9 cellular contexts compared by ENCODE assay signal in the genomic region with DNA sequence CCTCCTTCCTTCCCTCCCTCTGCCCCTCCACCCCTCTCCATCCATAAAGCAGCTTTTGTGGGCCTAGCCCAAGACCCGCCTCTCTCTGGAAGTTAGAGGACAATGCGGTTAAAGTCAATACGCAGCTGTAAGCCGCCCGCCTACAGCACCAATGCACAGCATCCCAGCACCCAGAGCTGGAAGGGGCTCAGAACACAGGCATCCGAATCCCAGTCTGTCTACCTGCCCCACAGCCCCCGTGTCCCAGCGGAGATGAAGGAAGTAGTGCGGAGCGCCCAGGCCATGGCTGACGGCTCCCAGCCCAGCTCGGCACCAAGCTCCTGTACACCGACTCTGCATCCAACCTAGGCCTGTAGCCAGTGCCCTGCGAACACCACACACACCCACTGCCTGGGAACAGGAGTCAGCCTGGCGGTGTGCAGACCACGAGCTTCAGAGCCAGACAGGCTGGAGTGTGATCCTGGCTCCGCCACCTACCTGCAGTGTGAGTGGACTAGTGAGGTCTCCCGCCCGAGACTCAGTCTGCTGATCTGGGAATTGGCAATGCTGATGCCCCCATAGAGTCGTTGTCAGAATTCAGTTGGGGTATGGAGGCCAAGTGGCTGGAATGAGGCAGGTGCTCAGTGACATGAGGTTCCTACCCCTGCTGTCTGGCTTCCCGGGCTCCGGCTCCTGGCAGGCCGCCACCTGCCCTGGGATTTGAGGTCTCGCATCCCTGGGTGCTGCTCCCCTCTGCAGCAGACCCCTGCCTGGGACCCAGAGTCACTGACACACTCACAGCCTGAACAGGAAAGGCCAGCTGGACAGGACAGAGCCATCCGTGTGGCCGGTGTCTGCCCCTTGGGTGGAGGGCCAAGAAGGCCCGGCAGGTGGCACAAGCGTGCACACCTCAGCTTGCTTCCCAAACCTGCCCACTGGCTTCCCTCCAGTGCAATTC. TPM values are rescaled to one million over a fixed set of nuclear protein-coding genes. Genes with fewer than 3 reads are reported as not detected.
DNase-seq lines count a peak whose midpoint lies in the region; ATAC-seq, FAIRE-seq and TF ChIP-seq lines count a peak whose summit lies in the region.
"Had no signal": no experiment of that assay in that cellular context is flagged by ENCODE, and none has a peak within 500 bp of the region (broad histone marks: within the 10 kb centered on the region; RNA-seq: fewer than 3 reads in every experiment).

No MANE protein-coding gene starts in this region.

- H3K36me3 ChIP-seq in GM12878 (ENCODE audit: control insufficient read depth in 2 of 2, insufficient read depth in 2 of 2, low read length in 1 of 2) = no peaks in the 10 kb centered on the region

- H3K4me1 ChIP-seq in GM12878 (ENCODE audit: control insufficient read depth, insufficient read depth, low read length) = no peaks in the 10 kb centered on the region

- H3K27ac ChIP-seq in 22Rv1 = no peak overlapping the region
- no peak overlapping the region for H3K27ac ChIP-seq in GM12878 (ENCODE audit: control insufficient read depth, insufficient read depth)

- TF ChIP-seq EP300 in GM12878 (IDR thresholded peaks at IDR 0.05; ENCODE audit: borderline replicate concordance in 1 of 2, control insufficient read depth in 1 of 2, low read depth in 2 of 2, low read length in 2 of 2) = no peak

- 59% methylated on average over 28 of the region's 28 CpGs for WGBS in GM12878 (ENCODE audit: insufficient coverage, insufficient replicate concordance, low lambda C conversion rate, missing lambda C conversion rate)

- in situ Hi-C loops in GM13977 (cut with MboI; ENCODE audit: low pct_unique_long_range_greater_than_20kb, low sequenced_read_pairs, unreplicated experiment) (no loop called here), GM12878 (cut with MboI) (no loop called here)

- H3K9ac ChIP-seq in GM12878 (ENCODE audit: control insufficient read depth, insufficient read depth, low read length) = no peak overlapping the region

- H3K9me3 ChIP-seq in GM12878 (replicated peaks; ENCODE audit: control insufficient read depth, insufficient read depth, low read length) = no peaks in the 10 kb centered on the region

- TF ChIP-seq RAD21 in GM12878 (IDR thresholded peaks at IDR 0.05; ENCODE audit: insufficient read depth, low read depth, low read length) = no peak

- no peaks in the 10 kb centered on the region for H3K79me2 ChIP-seq in GM12878 (ENCODE audit: control insufficient read depth, insufficient read depth, low read length)

- RAD21 ChIA-PET in GM12878 (lab: Charles Lee; ENCODE audit: unreplicated experiment) = no interaction called here

- intact Hi-C loops in GM12878 (cut with micrococcal nuclease; ENCODE audit: unreplicated experiment) = no loop called here

- DNase-seq in GM13977 (ENCODE audit: low spot score) (peak; percentile 30), GM12878 (ENCODE audit: low read depth, low spot score) (no peak), left lobe of liver (ENCODE audit: low spot score) (no peak), EL (no peak), SW 1271 (lab: John Stamatoyannopoulos, UW) (no peak), HK-2 (ENCODE audit: unreplicated experiment) (no peak)

- SMC1A ChIA-PET in GM12878 (lab: Charles Lee; ENCODE audit: uncharacterized antibody, unreplicated experiment) = interaction anchor here (1.5 kb wide), 1 partner anchor 8 kb away, joined by 3 read pairs; no protein-coding TSS in a partner anchor

- no peak overlapping the region for H3K4me3 ChIP-seq in GM12878

- ATAC-seq in GM12878 (no peak), left lobe of liver (peak; percentile 81), HG02885 (IDR thresholded peaks at IDR 0.05; ENCODE audit: poor library complexity, unreplicated experiment) (no peak)

- TF ChIP-seq CTCF in 22Rv1 (IDR thresholded peaks at IDR 0.05) = peak; percentile 83
- no peak for TF ChIP-seq CTCF in GM13977 (IDR thresholded peaks at IDR 0.05; ENCODE audit: extremely low read depth, insufficient read depth, missing control alignments)
- TF ChIP-seq CTCF in GM12878 (IDR thresholded peaks at IDR 0.05 in 2 of 3, conservative IDR thresholded peaks at IDR 0.05 in 1 of 3; ENCODE audit: control insufficient read depth in 2 of 3, extremely low read depth in 1 of 3, insufficient read depth in 1 of 3, low read depth in 3 of 3, low read length in 3 of 3) = peak; percentile 4 to 43 (median 29); a peak in 2 of 6 replicates

- no peak for TF ChIP-seq POLR2A in GM12878 (IDR thresholded peaks at IDR 0.05; ENCODE audit: low read depth, low read length)

- H3K27me3 ChIP-seq in GM12878 (replicated peaks in 1 of 2; ENCODE audit: control insufficient read depth in 2 of 2, insufficient read depth in 2 of 2, low read length in 1 of 2) = no peaks in the 10 kb centered on the region

- POLR2A ChIA-PET in GM12878 (lab: Charles Lee) = no interaction called here

- no peak for FAIRE-seq in GM12878 (lab: Jason Lieb, UNC)
- FAIRE-seq: endothelial cell of umbilical vein had no signal

- H4K20me1 ChIP-seq in GM12878 (ENCODE audit: control insufficient read depth, insufficient read depth) = no peaks in the 10 kb centered on the region

- no peak overlapping the region for H3K4me2 ChIP-seq in GM12878 (ENCODE audit: control insufficient read depth, insufficient read depth)

- CTCF ChIA-PET in GM12878 (lab: Yijun Ruan, JAX) = interaction anchor here (0.9 kb wide), 1 partner anchor 212 kb away, joined by 3 read pairs; no protein-coding TSS in a partner anchor

- no TSS peak for BruUV-seq in GM12878 (replicated peaks; lab: Mats Ljungman, UMichigan)

- H2AFZ ChIP-seq in GM12878 (ENCODE audit: control insufficient read depth, low read depth, low read length) = no peak overlapping the region

TF ChIP-seq in GM12878, 131 proteins besides CTCF, POLR2A, EP300 and RAD21 (continues in another document):
- TF ChIP-seq JUNB (IDR thresholded peaks at IDR 0.05) (no peak), CEBPB (IDR thresholded peaks at IDR 0.05; ENCODE audit: borderline replicate concordance in 1 of 2, low read depth in 2 of 2, low read length in 2 of 2) (no peak), HCFC1 (IDR thresholded peaks at IDR 0.05; ENCODE audit: low read length) (no peak), TCF3 (IDR thresholded peaks at IDR 0.05; ENCODE audit: borderline replicate concordance, insufficient read depth, low read depth, low read length) (no peak), STAT1 (conservative IDR thresholded peaks at IDR 0.05) (no peak), EGR1 (IDR thresholded peaks at IDR 0.05; ENCODE audit: borderline replicate concordance in 1 of 2, low read depth in 2 of 2, low read length in 2 of 2) (no peak)
- TF ChIP-seq, protein P1, sequence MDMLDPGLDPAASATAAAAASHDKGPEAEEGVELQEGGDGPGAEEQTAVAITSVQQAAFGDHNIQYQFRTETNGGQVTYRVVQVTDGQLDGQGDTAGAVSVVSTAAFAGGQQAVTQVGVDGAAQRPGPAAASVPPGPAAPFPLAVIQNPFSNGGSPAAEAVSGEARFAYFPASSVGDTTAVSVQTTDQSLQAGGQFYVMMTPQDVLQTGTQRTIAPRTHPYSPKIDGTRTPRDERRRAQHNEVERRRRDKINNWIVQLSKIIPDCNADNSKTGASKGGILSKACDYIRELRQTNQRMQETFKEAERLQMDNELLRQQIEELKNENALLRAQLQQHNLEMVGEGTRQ (IDR thresholded peaks at IDR 0.05; ENCODE audit: borderline replicate concordance, low read depth, low read length) = no peak
- TF ChIP-seq, protein P2, sequence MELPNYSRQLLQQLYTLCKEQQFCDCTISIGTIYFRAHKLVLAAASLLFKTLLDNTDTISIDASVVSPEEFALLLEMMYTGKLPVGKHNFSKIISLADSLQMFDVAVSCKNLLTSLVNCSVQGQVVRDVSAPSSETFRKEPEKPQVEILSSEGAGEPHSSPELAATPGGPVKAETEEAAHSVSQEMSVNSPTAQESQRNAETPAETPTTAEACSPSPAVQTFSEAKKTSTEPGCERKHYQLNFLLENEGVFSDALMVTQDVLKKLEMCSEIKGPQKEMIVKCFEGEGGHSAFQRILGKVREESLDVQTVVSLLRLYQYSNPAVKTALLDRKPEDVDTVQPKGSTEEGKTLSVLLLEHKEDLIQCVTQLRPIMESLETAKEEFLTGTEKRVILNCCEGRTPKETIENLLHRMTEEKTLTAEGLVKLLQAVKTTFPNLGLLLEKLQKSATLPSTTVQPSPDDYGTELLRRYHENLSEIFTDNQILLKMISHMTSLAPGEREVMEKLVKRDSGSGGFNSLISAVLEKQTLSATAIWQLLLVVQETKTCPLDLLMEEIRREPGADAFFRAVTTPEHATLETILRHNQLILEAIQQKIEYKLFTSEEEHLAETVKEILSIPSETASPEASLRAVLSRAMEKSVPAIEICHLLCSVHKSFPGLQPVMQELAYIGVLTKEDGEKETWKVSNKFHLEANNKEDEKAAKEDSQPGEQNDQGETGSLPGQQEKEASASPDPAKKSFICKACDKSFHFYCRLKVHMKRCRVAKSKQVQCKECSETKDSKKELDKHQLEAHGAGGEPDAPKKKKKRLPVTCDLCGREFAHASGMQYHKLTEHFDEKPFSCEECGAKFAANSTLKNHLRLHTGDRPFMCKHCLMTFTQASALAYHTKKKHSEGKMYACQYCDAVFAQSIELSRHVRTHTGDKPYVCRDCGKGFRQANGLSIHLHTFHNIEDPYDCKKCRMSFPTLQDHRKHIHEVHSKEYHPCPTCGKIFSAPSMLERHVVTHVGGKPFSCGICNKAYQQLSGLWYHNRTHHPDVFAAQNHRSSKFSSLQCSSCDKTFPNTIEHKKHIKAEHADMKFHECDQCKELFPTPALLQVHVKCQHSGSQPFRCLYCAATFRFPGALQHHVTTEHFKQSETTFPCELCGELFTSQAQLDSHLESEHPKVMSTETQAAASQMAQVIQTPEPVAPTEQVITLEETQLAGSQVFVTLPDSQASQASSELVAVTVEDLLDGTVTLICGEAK (IDR thresholded peaks at IDR 0.05; ENCODE audit: borderline replicate concordance) = no peak

RNA-seq across cellular contexts. Expression of a gene that starts 45.1 kb away (rescaled TPM):
- 40.6 and 43.0 TPM in 2 replicates for total RNA-seq in GM12878 (2013; cell fraction: nucleolus; rRNA removed)
- not detected in 2 replicates for total RNA-seq in GM12878 (2014; rRNA removed)
- total RNA-seq in GM12878 (2014; rRNA removed; fragmentation: Illumina TruSeq; extraction: Trizol) = 0.09 TPM in 1 of 2 replicates, not detected in the other
- 0.29 and 0.36 TPM in 2 replicates for total RNA-seq in GM12878 (2021)
- 1.5 TPM for polyA plus RNA-seq in GM12878 (2011; ENCODE audit: low read depth)
- 0.06 and 0.30 TPM in 2 replicates for polyA plus RNA-seq in GM12878 (2011; rRNA removed)
- 0.03 and 0.12 TPM in 2 replicates for polyA plus RNA-seq in GM12878 (2011; cell fraction: cytosol; rRNA removed)
- polyA plus RNA-seq in GM12878 (2011; cell fraction: nucleus; rRNA removed) = 0.06 TPM in 1 of 2 replicates, not detected in the other
- 1.0 and 1.6 TPM in 2 replicates for polyA plus RNA-seq in GM12878 (2012)
- polyA plus RNA-seq in GM12878 (2014; fragmentation: Illumina TruSeq; extraction: Trizol) = 0.08 and 0.12 TPM in 2 replicates
- polyA plus RNA-seq in GM12878 (2014; fragmentation: Nextera tagmentation; extraction: Ambion mirVana) = under 1 TPM; 0.10 to 0.11 TPM
- 0.04 TPM in 1 of 2 replicates, not detected in the other for polyA plus RNA-seq in GM12878 (2014; rRNA removed)
- polyA plus RNA-seq in GM12878 (2016; fragmentation: Nextera tagmentation; extraction: Ambion mirVana) = under 1 TPM; 0.09 to 0.16 TPM
- not detected in 2 replicates for polyA minus RNA-seq in GM12878 (2011; rRNA and poly(A)+ RNA removed)
- 0.42 TPM in 1 of 2 replicates, not detected in the other for polyA minus RNA-seq in GM12878 (2011; cell fraction: cytosol; rRNA and poly(A)+ RNA removed)
- polyA minus RNA-seq in GM12878 (2011; cell fraction: nucleus; rRNA and poly(A)+ RNA removed) = 0.29 TPM in 1 of 2 replicates, not detected in the other
- total RNA-seq in left lobe of liver = 102 TPM
